ENCODE assay signal across 15 cellular contexts in the genomic region with DNA sequence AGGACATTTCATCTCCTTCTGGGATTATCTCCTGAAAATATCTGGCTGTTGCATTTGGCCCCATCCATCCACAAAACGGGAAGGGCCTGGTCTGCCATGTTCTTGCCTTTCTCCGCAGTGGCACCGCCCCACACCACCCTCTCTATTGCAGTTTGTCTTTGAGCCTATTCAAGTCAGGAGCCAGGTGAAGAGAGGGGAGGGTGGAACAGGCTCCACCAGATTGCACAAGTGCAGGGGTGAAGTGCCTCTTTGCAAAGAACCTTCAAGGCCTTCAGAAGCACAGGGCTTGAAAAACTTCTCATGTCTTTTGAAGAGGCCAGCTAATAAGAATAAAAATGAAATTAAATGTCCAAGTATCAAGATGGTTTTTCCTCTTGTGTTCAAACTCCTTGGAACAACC. TPM values are rescaled to one million over a fixed set of nuclear protein-coding genes. Genes with fewer than 3 reads are reported as not detected.
DNase-seq lines count a peak whose midpoint lies in the region; ATAC-seq and TF ChIP-seq lines count a peak whose summit lies in the region.
"Had no signal": no experiment of that assay in that cellular context is flagged by ENCODE, and none has a peak within 500 bp of the region (broad histone marks: within the 10 kb centered on the region; RNA-seq: fewer than 3 reads in every experiment).

No MANE protein-coding gene starts in this region.

- H3K27me3 ChIP-seq in left lung (no peaks in the 10 kb centered on the region), upper lobe of right lung (no peaks in the 10 kb centered on the region)

- H3K36me3 ChIP-seq in left lung (no peaks in the 10 kb centered on the region), upper lobe of right lung (no peaks in the 10 kb centered on the region)
- H3K36me3 ChIP-seq: BLaER1 treated with 17β-estradiol and CSF1 and Interleukin-3, amounts not matched to agents 10 nM and 100 nM had no signal

- H3K4me3 ChIP-seq in left lung = no peak overlapping the region
- H3K4me3 ChIP-seq in upper lobe of right lung = no peak overlapping the region
- H3K4me3 ChIP-seq: BLaER1 treated with 17β-estradiol and CSF1 and Interleukin-3, amounts not matched to agents 10 nM and 100 nM; GM23338 had no signal

- H3K27ac ChIP-seq in left lung = no peak overlapping the region
- H3K27ac ChIP-seq in upper lobe of right lung = no peak overlapping the region
- H3K27ac ChIP-seq: BLaER1 treated with 17β-estradiol and CSF1 and Interleukin-3, amounts not matched to agents 10 nM and 100 nM had no signal

- H3K9me3 ChIP-seq in left lung (no peaks in the 10 kb centered on the region), upper lobe of right lung (no peaks in the 10 kb centered on the region)
- H3K9me3 ChIP-seq: BLaER1 treated with 17β-estradiol and CSF1 and Interleukin-3, amounts not matched to agents 10 nM and 100 nM had no signal

- ATAC-seq in left lung = peak; percentile 91
- ATAC-seq in upper lobe of right lung = peak; percentile 90
- ATAC-seq in HG02642 (IDR thresholded peaks at IDR 0.05; ENCODE audit: poor library complexity, unreplicated experiment) = no peak
- ATAC-seq: CD8-positive, alpha-beta T cell; GM23338 had no signal

- H3K4me1 ChIP-seq in left lung (no peaks in the 10 kb centered on the region), upper lobe of right lung (no peaks in the 10 kb centered on the region)
- H3K4me1 ChIP-seq: BLaER1 treated with 17β-estradiol and CSF1 and Interleukin-3, amounts not matched to agents 10 nM and 100 nM had no signal

- TF ChIP-seq CTCF in left lung (IDR thresholded peaks at IDR 0.05) = no peak
- no peak for TF ChIP-seq CTCF in upper lobe of right lung (IDR thresholded peaks at IDR 0.05)

- intact Hi-C loops in left lung (cut with DNase I) = no loop called here
- intact Hi-C loops in upper lobe of right lung (cut with DNase I) = no loop called here

- DNase-seq in DMS79 (lab: John Stamatoyannopoulos, UW) = peak; percentile 50
- DNase-seq in NCI-H510A (lab: John Stamatoyannopoulos, UW) = peak; percentile 46
- DNase-seq in left lung = peak in 1 of 2 donors; percentile 65
- peak; percentile 67 for DNase-seq in upper lobe of right lung
- no peak for DNase-seq in NOMO-1 (lab: John Stamatoyannopoulos, UW; ENCODE audit: unreplicated experiment in 2 of 2)
- DNase-seq: Calu3, GDM1, HCEC 1CT had no signal

RNA-seq across cellular contexts. Expression of a gene that starts 28.7 kb away (rescaled TPM):
- 1 to 10 TPM; 3.8 to 5.2 TPM for total RNA-seq in left lung
- 4.7 TPM for total RNA-seq in upper lobe of right lung
- total RNA-seq: A172; B cell; Calu3; CD8-positive, alpha-beta T cell; Daoy; GM23338 had no signal

Comparison
In these comparisons a context has a peak if more than half of its experiments do, and no peak if none do; other contexts are left out.
1. DNase-seq: peak in DMS79 (single experiment), NCI-H510A (single experiment) and upper lobe of right lung (single experiment); none in NOMO-1 (0 of 2).